ENCODE assay signal across 12 cellular contexts in the genomic region with DNA sequence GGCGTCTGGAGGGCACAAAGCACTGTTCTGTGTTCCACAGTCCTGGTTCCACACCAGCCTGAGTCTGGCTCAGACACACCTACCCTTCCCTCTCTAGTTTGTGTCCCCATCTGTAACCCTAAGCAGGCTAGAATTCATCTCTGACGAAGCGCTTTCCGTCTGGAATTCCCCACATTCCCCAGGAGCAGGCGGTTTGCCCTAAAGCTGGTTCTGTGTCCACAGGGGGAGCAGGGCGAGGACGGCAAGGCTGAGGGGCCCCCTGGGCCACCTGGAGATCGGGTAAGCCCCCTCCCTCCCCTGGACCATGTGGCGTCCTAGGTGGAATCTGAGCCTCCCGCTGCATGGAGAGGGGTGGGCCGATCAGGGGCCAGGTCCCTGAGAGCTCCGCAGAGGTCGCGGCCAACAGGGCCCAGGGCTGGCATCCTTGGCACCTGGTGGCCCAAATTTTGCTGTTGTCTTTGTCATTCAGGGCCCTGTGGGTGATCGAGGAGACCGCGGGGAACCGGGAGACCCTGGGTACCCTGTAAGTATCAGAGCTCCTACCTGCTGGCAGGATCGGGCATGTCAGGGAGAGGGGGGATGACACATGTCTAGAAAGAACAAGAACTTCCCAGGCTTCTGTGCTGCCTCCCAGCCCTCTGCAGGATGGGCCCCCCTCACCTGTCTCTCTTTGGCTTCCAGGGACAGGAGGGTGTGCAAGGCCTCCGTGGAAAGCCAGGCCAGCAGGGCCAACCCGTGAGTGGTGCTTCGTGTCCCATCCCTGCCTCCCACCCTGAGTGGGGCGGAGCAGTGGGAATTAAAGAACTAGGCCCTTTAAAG. TPM values are rescaled to one million over a fixed set of nuclear protein-coding genes. Genes with fewer than 3 reads are reported as not detected.
DNase-seq lines count a peak whose midpoint lies in the region; ATAC-seq, FAIRE-seq and TF ChIP-seq lines count a peak whose summit lies in the region.
"Had no signal": no experiment of that assay in that cellular context is flagged by ENCODE, and none has a peak within 500 bp of the region (broad histone marks: within the 10 kb centered on the region; RNA-seq: fewer than 3 reads in every experiment).

No MANE protein-coding gene starts in this region.

- H3K4me1 Mint-ChIP-seq in T-helper 17 cell, result peaks cover 4% of the 10 kb centered on the region

- 35% methylated on average over 21 of the region's 23 CpGs for WGBS in A549 (ENCODE audit: missing lambda C conversion rate)

- TF ChIP-seq RAD21 in A549 (conservative IDR thresholded peaks at IDR 0.05 in 1 of 2, IDR thresholded peaks at IDR 0.05 in 1 of 2), result peak in 1 of 2 experiments; percentile 18; a peak in 1 of 5 replicates

- H3K4me3 ChIP-seq in A549 (no peak overlapping the region), HUES48 (ENCODE audit: low read depth, low read length) (no peak overlapping the region), coronary artery (no peak overlapping the region)
- H3K4me3 ChIP-seq: gastroesophageal sphincter, tibial nerve had no signal

- peak; percentile 56 to 73 for DNase-seq in A549 (ENCODE audit: low read depth in 1 of 2, low spot score in 1 of 2)
- DNase-seq in coronary artery (ENCODE audit: low spot score), result peak; percentile 62
- peak; percentile 81 for DNase-seq in mesenteric fat pad (ENCODE audit: low spot score)
- no peak for DNase-seq in T-helper 17 cell
- no peak for DNase-seq in NCI-H748 (lab: John Stamatoyannopoulos, UW; ENCODE audit: unreplicated experiment)
- DNase-seq in NCI-H526 (lab: John Stamatoyannopoulos, UW), result no peak
- DNase-seq: SIG-M5 had no signal

- peak; percentile 39 for FAIRE-seq in A549 (lab: Jason Lieb, UNC)
- FAIRE-seq: D721Med had no signal

- H3K27ac Mint-ChIP-seq in T-helper 17 cell, result no peak overlapping the region

- POLR2A ChIA-PET in A549 (lab: Yijun Ruan, JAX), result interaction anchor here (0.9 to 1.0 kb wide), 2 partner anchors 9 to 206 kb away, joined by 3 read pairs; no protein-coding TSS in a partner anchor

- peaks cover 17% of the 10 kb centered on the region for H3K36me3 ChIP-seq in HUES48 (ENCODE audit: control insufficient read depth, insufficient read depth, low read length)

- peak overlapping the region; percentile 70 to 88 for H3K27ac ChIP-seq in A549
- H3K27ac ChIP-seq in HUES48 (ENCODE audit: low read depth, low read length), result peak overlapping the region; percentile 22
- H3K27ac ChIP-seq in coronary artery, result peak overlapping the region in 1 of 2 donors; percentile 33
- H3K27ac ChIP-seq: gastroesophageal sphincter had no signal

- ATAC-seq in A549, result peak; percentile 70 to 84
- ATAC-seq in GM21367 (IDR thresholded peaks at IDR 0.05; ENCODE audit: unreplicated experiment), result no peak
- no peak for ATAC-seq in T-helper 17 cell
- ATAC-seq: gastroesophageal sphincter had no signal

- CTCF ChIA-PET in A549 (lab: Yijun Ruan, JAX), result interaction anchor here (0.6 to 10.0 kb wide), 16 partner anchors 9 to 632 kb away, joined by 3 to 191 read pairs (median 4); a partner anchor contains a TSS

- H3K4me1 ChIP-seq in A549 (peaks cover 54% of the 10 kb centered on the region), HUES48 (ENCODE audit: control insufficient read depth, insufficient read depth, low read length) (peaks cover 9% of the 10 kb centered on the region)
- H3K4me1 ChIP-seq: gastroesophageal sphincter had no signal

- no peaks in the 10 kb centered on the region for H3K27me3 ChIP-seq in HUES48 (ENCODE audit: control insufficient read depth, insufficient read depth, low read length)
- H3K27me3 ChIP-seq: gastroesophageal sphincter, tibial nerve had no signal

- no peak overlapping the region for H3K4me3 Mint-ChIP-seq in T-helper 17 cell

- peaks cover 6% of the 10 kb centered on the region for H3K36me3 Mint-ChIP-seq in T-helper 17 cell (ENCODE audit: low read depth)

- H3K9ac ChIP-seq in HUES48 (ENCODE audit: low read depth, low read length), result no peak overlapping the region

- H3K27me3 Mint-ChIP-seq in T-helper 17 cell, result peaks cover 7% of the 10 kb centered on the region

- H3K9me3 ChIP-seq in A549, result no peaks in the 10 kb centered on the region
- H3K9me3 ChIP-seq in HUES48 (ENCODE audit: control insufficient read depth, insufficient read depth, low read length), result no peaks in the 10 kb centered on the region
- H3K9me3 ChIP-seq in T-helper 17 cell (ENCODE audit: control insufficient read depth, low read length, poor library complexity, severe bottlenecking), result no peaks in the 10 kb centered on the region
- H3K9me3 ChIP-seq: gastroesophageal sphincter, tibial nerve had no signal

- TF ChIP-seq CTCF in A549 (IDR thresholded peaks at IDR 0.05), result no peak
- TF ChIP-seq CTCF in coronary artery (IDR thresholded peaks at IDR 0.05), result no peak

- TF ChIP-seq EP300 in A549 (IDR thresholded peaks at IDR 0.05), result peak in 1 of 2 experiments; percentile 25; a peak in 1 of 5 replicates

- H3K4me2 ChIP-seq in A549, result peak overlapping the region; percentile 49

- TF ChIP-seq POLR2A in A549 (IDR thresholded peaks at IDR 0.05; ENCODE audit: low read length), result no peak

TF ChIP-seq in A549, 52 proteins besides CTCF, POLR2A, EP300 and RAD21 (continues in another document):
- TF ChIP-seq, protein P1, sequence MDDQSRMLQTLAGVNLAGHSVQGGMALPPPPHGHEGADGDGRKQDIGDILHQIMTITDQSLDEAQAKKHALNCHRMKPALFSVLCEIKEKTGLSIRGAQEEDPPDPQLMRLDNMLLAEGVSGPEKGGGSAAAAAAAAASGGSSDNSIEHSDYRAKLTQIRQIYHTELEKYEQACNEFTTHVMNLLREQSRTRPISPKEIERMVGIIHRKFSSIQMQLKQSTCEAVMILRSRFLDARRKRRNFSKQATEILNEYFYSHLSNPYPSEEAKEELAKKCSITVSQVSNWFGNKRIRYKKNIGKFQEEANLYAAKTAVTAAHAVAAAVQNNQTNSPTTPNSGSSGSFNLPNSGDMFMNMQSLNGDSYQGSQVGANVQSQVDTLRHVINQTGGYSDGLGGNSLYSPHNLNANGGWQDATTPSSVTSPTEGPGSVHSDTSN (IDR thresholded peaks at IDR 0.05), result no peak
- TF ChIP-seq HOXB5 (CRISPR knock-in tag; IDR thresholded peaks at IDR 0.05) (peak; percentile 79; the same call in 1 of the 2 replicates), NFE2L2 (conservative IDR thresholded peaks at IDR 0.05; ENCODE audit: low read length) (0 out of 2 replicates have a peak, but pooled peaks have one; percentile 13), TP53 (CRISPR knock-in tag; IDR thresholded peaks at IDR 0.05) (no peak), JUN (IDR thresholded peaks at IDR 0.05) (peak in 1 of 2 experiments; percentile 55; a peak in 1 of 5 replicates), PHF8 (IDR thresholded peaks at IDR 0.05; ENCODE audit: borderline replicate concordance, low read depth) (no peak), RNF2 (IDR thresholded peaks at IDR 0.05; ENCODE audit: borderline replicate concordance, low read depth) (no peak), BHLHE40 (IDR thresholded peaks at IDR 0.05; ENCODE audit: low read depth, low read length) (no peak), MYC (IDR thresholded peaks at IDR 0.05; ENCODE audit: borderline replicate concordance, low read length) (no peak), ESRRA (IDR thresholded peaks at IDR 0.05; ENCODE audit: borderline replicate concordance, low read length) (peak; percentile 26; the same call in 1 of the 2 replicates), ZNF302 (CRISPR knock-in tag; IDR thresholded peaks at IDR 0.05) (peak; percentile 67; the same call in 1 of the 2 replicates)
- TF ChIP-seq, protein P2, sequence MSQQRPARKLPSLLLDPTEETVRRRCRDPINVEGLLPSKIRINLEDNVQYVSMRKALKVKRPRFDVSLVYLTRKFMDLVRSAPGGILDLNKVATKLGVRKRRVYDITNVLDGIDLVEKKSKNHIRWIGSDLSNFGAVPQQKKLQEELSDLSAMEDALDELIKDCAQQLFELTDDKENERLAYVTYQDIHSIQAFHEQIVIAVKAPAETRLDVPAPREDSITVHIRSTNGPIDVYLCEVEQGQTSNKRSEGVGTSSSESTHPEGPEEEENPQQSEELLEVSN (IDR thresholded peaks at IDR 0.05; ENCODE audit: borderline replicate concordance, low read depth), result peak; percentile 77
- TF ChIP-seq, protein P3, sequence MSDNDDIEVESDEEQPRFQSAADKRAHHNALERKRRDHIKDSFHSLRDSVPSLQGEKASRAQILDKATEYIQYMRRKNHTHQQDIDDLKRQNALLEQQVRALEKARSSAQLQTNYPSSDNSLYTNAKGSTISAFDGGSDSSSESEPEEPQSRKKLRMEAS (IDR thresholded peaks at IDR 0.05), result peak; percentile 80
- TF ChIP-seq, protein P4, sequence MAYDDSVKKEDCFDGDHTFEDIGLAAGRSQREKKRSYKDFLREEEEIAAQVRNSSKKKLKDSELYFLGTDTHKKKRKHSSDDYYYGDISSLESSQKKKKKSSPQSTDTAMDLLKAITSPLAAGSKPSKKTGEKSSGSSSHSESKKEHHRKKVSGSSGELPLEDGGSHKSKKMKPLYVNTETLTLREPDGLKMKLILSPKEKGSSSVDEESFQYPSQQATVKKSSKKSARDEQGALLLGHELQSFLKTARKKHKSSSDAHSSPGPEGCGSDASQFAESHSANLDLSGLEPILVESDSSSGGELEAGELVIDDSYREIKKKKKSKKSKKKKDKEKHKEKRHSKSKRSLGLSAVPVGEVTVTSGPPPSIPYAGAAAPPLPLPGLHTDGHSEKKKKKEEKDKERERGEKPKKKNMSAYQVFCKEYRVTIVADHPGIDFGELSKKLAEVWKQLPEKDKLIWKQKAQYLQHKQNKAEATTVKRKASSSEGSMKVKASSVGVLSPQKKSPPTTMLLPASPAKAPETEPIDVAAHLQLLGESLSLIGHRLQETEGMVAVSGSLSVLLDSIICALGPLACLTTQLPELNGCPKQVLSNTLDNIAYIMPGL (CRISPR knock-in tag; IDR thresholded peaks at IDR 0.05; ENCODE audit: borderline replicate concordance), result no peak

RNA-seq across cellular contexts. Expression of a gene that starts 34.5 kb away (rescaled TPM):
- polyA plus RNA-seq in A549 (2011; rRNA removed), result 0.19 and 0.22 TPM in 2 replicates
- polyA plus RNA-seq in A549 (2012; cell fraction: cytosol; rRNA removed), result 0.14 TPM in 1 of 2 replicates, not detected in the other
- not detected in 2 replicates for polyA plus RNA-seq in A549 (2012; cell fraction: nucleus; rRNA removed)
- polyA plus RNA-seq in A549 (2017; fragmentation: RNase III; extraction: RNeasy Plus Mini Kit Qiagen cat#74134 plus additional on column Dnase treatment), result 0.12 TPM in 1 of 3 replicates, not detected in the others
- polyA minus RNA-seq in A549 (2011; rRNA and poly(A)+ RNA removed), result 0.37 TPM in 1 of 2 replicates, not detected in the other
- 0.64 TPM for total RNA-seq in mesenteric fat pad
- not detected for total RNA-seq in T-helper 17 cell
- total RNA-seq: tibial nerve had no signal

RNA-seq across cellular contexts. Expression of a gene that starts 41.2 kb away (rescaled TPM):
- polyA plus RNA-seq in A549 (2011; rRNA removed) (0.10 and 0.16 TPM in 2 replicates), A549 (2017; fragmentation: RNase III; extraction: RNeasy Plus Mini Kit Qiagen cat#74134 plus additional on column Dnase treatment) (not detected in 3 replicates)
- polyA plus RNA-seq in A549 (2012; cell fraction: cytosol; rRNA removed), result not detected in 2 replicates
- polyA plus RNA-seq in A549 (2012; cell fraction: nucleus; rRNA removed), result not detected in 2 replicates
- polyA minus RNA-seq in A549 (2011; rRNA and poly(A)+ RNA removed), result not detected in 2 replicates
- total RNA-seq in mesenteric fat pad (not detected), T-helper 17 cell (not detected)
- total RNA-seq: gastroesophageal sphincter, tibial nerve had no signal

Comparison
In these comparisons a context has a peak if more than half of its experiments do, and no peak if none do; other contexts are left out.
1. ATAC-seq: peak in A549 (2 of 2); none in GM21367 (single experiment) and T-helper 17 cell (single experiment).
2. DNase-seq: peak in A549 (2 of 2), coronary artery (single experiment) and mesenteric fat pad (single experiment); none in T-helper 17 cell (0 of 3), NCI-H748 (single experiment) and NCI-H526 (0 of 2).